In genomic region chr12:46364777-46365580, GRCh38 we compare ENCODE assay signal across 8 cellular contexts. TPM values are rescaled to one million over a fixed set of nuclear protein-coding genes. Genes with fewer than 3 reads are reported as not detected.
DNase-seq lines count a peak whose midpoint lies in the region; ATAC-seq and TF ChIP-seq lines count a peak whose summit lies in the region.

No MANE protein-coding gene starts in this region.

- H3K4me3 ChIP-seq in CD8-positive, alpha-beta memory T cell (ENCODE audit: low read length) = no peak overlapping the region
- peak overlapping the region; percentile 93 to 99; a peak in 3 of 4 replicates for H3K4me3 ChIP-seq in Panc1 (ENCODE audit: low read depth in 2 of 2, low read length in 2 of 2)

- H3K9me3 ChIP-seq in CD8-positive, alpha-beta memory T cell (ENCODE audit: low read length) = no peaks in the 10 kb centered on the region
- no peaks in the 10 kb centered on the region for H3K9me3 ChIP-seq in Panc1 (ENCODE audit: control insufficient read depth, insufficient read depth, low read depth, low read length)

- H3K4me3 Mint-ChIP-seq in CD8-positive, alpha-beta memory T cell = peak overlapping the region in 2 of 7 donors; percentile 5 to 19

- H3K4me1 Mint-ChIP-seq in CD8-positive, alpha-beta memory T cell = peaks cover 70 to 91% (median 89%) of the 10 kb centered on the region in 3 donors

- BruUV-seq in Panc1 (replicated peaks; lab: Mats Ljungman, UMichigan) = no TSS peak

- CTCF ChIA-PET in CD8-positive, alpha-beta memory T cell (lab: Charles Lee) = no interaction called here
- CTCF ChIA-PET in Panc1 (lab: Charles Lee) = no interaction called here

- H3K9me3 Mint-ChIP-seq in CD8-positive, alpha-beta memory T cell = no peaks in the 10 kb centered on the region

- peaks cover 80% of the 10 kb centered on the region for H3K36me3 ChIP-seq in CD8-positive, alpha-beta memory T cell (ENCODE audit: insufficient read depth, low read length)
- H3K36me3 ChIP-seq in Panc1 (ENCODE audit: control insufficient read depth, insufficient read depth, low read length) = peaks cover 99% of the 10 kb centered on the region

- H3K27me3 ChIP-seq in CD8-positive, alpha-beta memory T cell (ENCODE audit: insufficient read depth, low read length, poor library complexity, severe bottlenecking) = no peaks in the 10 kb centered on the region
- no peaks in the 10 kb centered on the region for H3K27me3 ChIP-seq in Panc1 (ENCODE audit: control insufficient read depth, insufficient read depth, low read length)

- H3K36me3 Mint-ChIP-seq in CD8-positive, alpha-beta memory T cell = peaks cover 28 to 93% (median 42%) of the 10 kb centered on the region in 3 donors

- no peak overlapping the region for H3K27ac ChIP-seq in CD8-positive, alpha-beta memory T cell (ENCODE audit: low read depth, low read length)
- peak overlapping the region; percentile 82 for H3K27ac ChIP-seq in Panc1 (ENCODE audit: low read length)

- no peak for TF ChIP-seq CTCF in Panc1 (IDR thresholded peaks at IDR 0.05)

- no peaks in the 10 kb centered on the region for H3K27me3 Mint-ChIP-seq in CD8-positive, alpha-beta memory T cell

- peak; percentile 41; the same call in 1 of the 2 replicates for ATAC-seq in Panc1

- no peak for DNase-seq in CD8-positive, alpha-beta memory T cell
- no peak for DNase-seq in Panc1 (ENCODE audit: low read depth, low spot score)
- DNase-seq in fibroblast of gingiva (ENCODE audit: low read depth) = peak; percentile 74
- DNase-seq in occipital lobe (lab: John Stamatoyannopoulos, UW) = peak; percentile 7
- DNase-seq in DMS153 (lab: John Stamatoyannopoulos, UW) = no peak
- no peak for DNase-seq in T-helper 1 cell
- no peak for DNase-seq in ecto neural progenitor cell (ENCODE audit: low spot score)
- DNase-seq in GM19238 (ENCODE audit: insufficient read length, low spot score) = no peak

- POLR2A ChIA-PET in CD8-positive, alpha-beta memory T cell (lab: Charles Lee) = interaction anchor here (0.8 kb wide), 1 partner anchor 37 kb away, joined by 3 read pairs; no protein-coding TSS in a partner anchor
- POLR2A ChIA-PET in Panc1 (lab: Charles Lee) = no interaction called here

- in situ Hi-C loops in Panc1 (cut with HindIII; ENCODE audit: low pct_unique_long_range_greater_than_20kb, low sequenced_read_pairs) = no loop called here

- intact Hi-C loops in Panc1 (cut with micrococcal nuclease; ENCODE audit: unreplicated experiment) = loop anchor here (10.0 kb wide), 1 partner anchor 100 kb away; the partner anchor contains the start of gene SLC38A1

- H3K27ac Mint-ChIP-seq in CD8-positive, alpha-beta memory T cell = peak overlapping the region in 7 of 8 donors; percentile 29 to 73 (median 58)

- peaks cover 59% of the 10 kb centered on the region for H3K4me1 ChIP-seq in CD8-positive, alpha-beta memory T cell (ENCODE audit: insufficient read depth, low read length)
- H3K4me1 ChIP-seq in Panc1 (ENCODE audit: control insufficient read depth, insufficient read depth, low read length) = peaks cover 95% of the 10 kb centered on the region

RNA-seq across cellular contexts. Expression of gene SLC38A2, which starts 7.6 kb away (rescaled TPM):
- total RNA-seq in CD8-positive, alpha-beta memory T cell = 100 to 1,000 TPM; 198 to 202 TPM
- 58.4 TPM for polyA plus RNA-seq in CD8-positive, alpha-beta memory T cell
- 341 TPM for total RNA-seq in Panc1 (2021; ENCODE audit: unreplicated experiment)
- polyA plus RNA-seq in Panc1 (2012; ENCODE audit: insufficient read length) = 122 TPM
- total RNA-seq in occipital lobe = 259 TPM

Comparison
In these comparisons a context has a peak if more than half of its experiments do, and no peak if none do; other contexts are left out.
1. DNase-seq: peak in fibroblast of gingiva (single experiment) and occipital lobe (single experiment); none in CD8-positive, alpha-beta memory T cell (0 of 5), Panc1 (single experiment), DMS153 (single experiment), T-helper 1 cell (0 of 5), ecto neural progenitor cell (single experiment) and GM19238 (single experiment).